13 cellular contexts compared by ENCODE assay signal in genomic region chr7:43735403-43735801, GRCh38. TPM values are rescaled to one million over a fixed set of nuclear protein-coding genes. Genes with fewer than 3 reads are reported as not detected.
A peak's percentile ranks its signal among the peaks of the same experiment; 100 is the strongest.
DNase-seq lines count a peak whose midpoint lies in the region; ATAC-seq lines count a peak whose summit lies in the region.
"Had no signal": no experiment of that assay in that cellular context is flagged by ENCODE, and none has a peak within 500 bp of the region (broad histone marks: within the 10 kb centered on the region; RNA-seq: fewer than 3 reads in every experiment).

No MANE protein-coding gene starts in this region.

- intact Hi-C loops in cardiac septum (cut with DNase I): no loop called here

- no peak for DNase-seq in cardiac septum (ENCODE audit: low spot score)
- no peak for DNase-seq in DMS153 treated with DMSO at 0.1 percent for 48 hours (lab: John Stamatoyannopoulos, UW; ENCODE audit: unreplicated experiment)
- DNase-seq in activated effector memory CD4-positive, alpha-beta T cell treated with Interleukin-2 at 50 U/mL for 16 hours: no peak
- DNase-seq in inferior parietal cortex (ENCODE audit: extremely low spot score): no peak
- DNase-seq: NCI-H1092 treated with DMSO at 0.1 percent for 48 hours, NCI-H748 treated with DMSO at 0.1 percent for 48 hours, nephron progenitor cell, SK-N-SH, uterus had no signal

- ATAC-seq in GM18498 (IDR thresholded peaks at IDR 0.05; ENCODE audit: unreplicated experiment): peak; percentile 32
- peak; percentile 25 for ATAC-seq in GM18909 (IDR thresholded peaks at IDR 0.05; ENCODE audit: poor library complexity, unreplicated experiment)
- peak; percentile 24 for ATAC-seq in HG02678 (IDR thresholded peaks at IDR 0.05; ENCODE audit: unreplicated experiment)
- peak; percentile 23 for ATAC-seq in HG03565 (IDR thresholded peaks at IDR 0.05; ENCODE audit: unreplicated experiment)

RNA-seq across cellular contexts. Expression of gene COA1, which starts 6.1 kb away (rescaled TPM):
- 62.4 TPM for total RNA-seq in cardiac septum

RNA-seq across cellular contexts. Expression of gene BLVRA, which starts 23.1 kb away (rescaled TPM):
- 48.6 TPM for total RNA-seq in cardiac septum
